In genomic region chr22:26756675-26757293, GRCh38 we compare ENCODE assay signal across 8 cellular contexts.
A peak's percentile ranks its signal among the peaks of the same experiment; 100 is the strongest.
DNase-seq lines count a peak whose midpoint lies in the region; ATAC-seq and TF ChIP-seq lines count a peak whose summit lies in the region.

No MANE protein-coding gene starts in this region.

- H3K18ac ChIP-seq in mesenchymal stem cell (ENCODE audit: low read depth in 1 of 2, low read length in 2 of 2), result peak overlapping the region; percentile 23 to 58

- no peak overlapping the region for H2AK5ac ChIP-seq in mesenchymal stem cell (ENCODE audit: low read length, severe bottlenecking)

- H3K36me3 Mint-ChIP-seq in Calu3 (ENCODE audit: insufficient read depth, unreplicated experiment), result no peaks in the 10 kb centered on the region

- H3K4me1 Mint-ChIP-seq in Calu3 (ENCODE audit: low read depth, unreplicated experiment), result no peaks in the 10 kb centered on the region

- H3K4ac ChIP-seq in mesenchymal stem cell (ENCODE audit: low read depth in 1 of 2, low read length in 2 of 2), result peak overlapping the region; percentile 2 to 71

- CTCF ChIA-PET in Calu3 (lab: Charles Lee), result interaction anchor here (0.7 to 1.6 kb wide), 3 partner anchors 12 to 860 kb away, joined by 3 to 10 read pairs (median 4); no protein-coding TSS in a partner anchor

- TF ChIP-seq CTCF in Calu3 (IDR thresholded peaks at IDR 0.05; ENCODE audit: unreplicated experiment), result peak; percentile 95
- peak; percentile 91 for TF ChIP-seq CTCF in LNCAP (IDR thresholded peaks at IDR 0.05)

- H3K79me1 ChIP-seq in mesenchymal stem cell (replicated peaks; ENCODE audit: low read length, poor library complexity, severe bottlenecking), result peaks cover 5% of the 10 kb centered on the region

- no peaks in the 10 kb centered on the region for H3K27me3 Mint-ChIP-seq in Calu3 (ENCODE audit: unreplicated experiment)

- H2BK15ac ChIP-seq in mesenchymal stem cell (ENCODE audit: low read depth, poor library complexity, severe bottlenecking), result no peak overlapping the region

- no peak overlapping the region for H3K23ac ChIP-seq in mesenchymal stem cell (ENCODE audit: low read length in 2 of 2)

- H3K4me2 ChIP-seq in mesenchymal stem cell (ENCODE audit: low read length, poor library complexity, severe bottlenecking), result peak overlapping the region; percentile 66

- H4K8ac ChIP-seq in mesenchymal stem cell (ENCODE audit: low read length), result peak overlapping the region; percentile 20

- no peaks in the 10 kb centered on the region for H3K4me1 ChIP-seq in endocrine pancreas (ENCODE audit: control insufficient read depth, insufficient read depth, low read length)
- H3K4me1 ChIP-seq in mesenchymal stem cell (ENCODE audit: control insufficient read depth, insufficient read depth, low read depth, low read length), result peaks cover 4% of the 10 kb centered on the region

- no TSS peak for BruUV-seq in Calu3 (replicated peaks; lab: Mats Ljungman, UMichigan)

- H3K27ac ChIP-seq in mesenchymal stem cell (ENCODE audit: low read length, poor library complexity, severe bottlenecking), result no peak overlapping the region

- H3K9me3 ChIP-seq in endocrine pancreas (ENCODE audit: control insufficient read depth, low read length) (no peaks in the 10 kb centered on the region), mesenchymal stem cell (ENCODE audit: control insufficient read depth, low read length) (peaks cover 3% of the 10 kb centered on the region)

- H2BK12ac ChIP-seq in mesenchymal stem cell (ENCODE audit: low read length in 2 of 2), result peak overlapping the region; percentile 12 to 98

- H3K27me3 ChIP-seq in endocrine pancreas (ENCODE audit: control insufficient read depth, insufficient read depth, low read length), result no peaks in the 10 kb centered on the region
- peaks cover 0 to 2% of the 10 kb centered on the region in 2 experiments for H3K27me3 ChIP-seq in mesenchymal stem cell (ENCODE audit: control insufficient read depth in 1 of 2, insufficient read depth in 1 of 2, low read length in 2 of 2)

- no peaks in the 10 kb centered on the region for H3K9me3 Mint-ChIP-seq in Calu3 (ENCODE audit: low read depth, unreplicated experiment)

- H2AFZ ChIP-seq in mesenchymal stem cell (ENCODE audit: low read depth, low read length), result peak overlapping the region; percentile 46

- H3K4me3 ChIP-seq in endocrine pancreas (ENCODE audit: control insufficient read depth, insufficient read depth, low read length) (no peak overlapping the region), mesenchymal stem cell (ENCODE audit: insufficient read depth in 1 of 2, low read depth in 1 of 2, low read length in 2 of 2) (peak overlapping the region; percentile 23 to 67)

- peak; percentile 73 for DNase-seq in Calu3
- DNase-seq in activated CD4-positive, alpha-beta T cell treated with anti-CD3 and anti-CD28 coated beads, Interleukin-2, amount 50 U/mL, for 4 hours, result peak; percentile 52 to 54
- peak; percentile 50 for DNase-seq in mesenchymal stem cell
- peak; percentile 22 for DNase-seq in stimulated activated CD8-positive, alpha-beta memory T cell treated with anti-CD3 and anti-CD28 coated beads, Interleukin-7, amount 100 ng/mL, for 24 hours (ENCODE audit: low read depth)
- no peak for DNase-seq in effector CD4-positive, alpha-beta T cell

- intact Hi-C loops in Calu3 (cut with micrococcal nuclease; ENCODE audit: unreplicated experiment), result loop anchor here (2.0 kb wide), 2 partner anchors 572 to 1046 kb away; no protein-coding TSS in a partner anchor

- H3K36me3 ChIP-seq in endocrine pancreas (ENCODE audit: control insufficient read depth, insufficient read depth, low read length) (no peaks in the 10 kb centered on the region), mesenchymal stem cell (ENCODE audit: control insufficient read depth in 1 of 2, insufficient read depth in 2 of 2, low read depth in 1 of 2, low read length in 2 of 2) (no peaks in the 10 kb centered on the region)

- H3K9ac ChIP-seq in endocrine pancreas (ENCODE audit: control insufficient read depth, insufficient read depth, low read length) (peak overlapping the region; percentile 19), mesenchymal stem cell (ENCODE audit: low read length) (peak overlapping the region; percentile 67)

- ATAC-seq in HG02970 (IDR thresholded peaks at IDR 0.05; ENCODE audit: low FRiP score, unreplicated experiment), result no peak

- H4K91ac ChIP-seq in mesenchymal stem cell (ENCODE audit: low read length), result peak overlapping the region; percentile 45

- H3K27ac Mint-ChIP-seq in Calu3 (ENCODE audit: unreplicated experiment), result no peak overlapping the region

- H2BK120ac ChIP-seq in mesenchymal stem cell (ENCODE audit: low read depth, low read length), result peak overlapping the region; percentile 24

- peak overlapping the region; percentile 66 for H2BK5ac ChIP-seq in mesenchymal stem cell (ENCODE audit: low read depth, low read length, poor library complexity, severe bottlenecking)

- peak overlapping the region; percentile 54 for H3K4me3 Mint-ChIP-seq in Calu3 (ENCODE audit: low read depth, unreplicated experiment)

- H3K14ac ChIP-seq in mesenchymal stem cell (ENCODE audit: low read length in 2 of 2), result peak overlapping the region in 1 of 2 experiments; percentile 73

- 10% methylated on average over 46 of the region's 47 CpGs for WGBS in mesenchymal stem cell
